ENCODE assay signal across 36 cellular contexts in genomic region chr20:18359854-18360253, GRCh38.
"Had no signal": no experiment of that assay in that cellular context is flagged by ENCODE, and none has a peak within 500 bp of the region (broad histone marks: within the 10 kb centered on the region; RNA-seq: fewer than 3 reads in every experiment).

No MANE protein-coding gene starts in this region.

- H3K27ac ChIP-seq: adrenal gland, breast epithelium, cardiac muscle cell, colonic mucosa, gastroesophageal sphincter, heart right ventricle, WERI-Rb-1 had no signal

- H3K4me1 Mint-ChIP-seq: activated B cell treated with CpG ODN at 0.5 μM for 24 hours; activated CD8-positive, alpha-beta memory T cell treated with anti-CD3 and anti-CD28 coated beads, Interleukin-2, amount 10 ng/mL, durations not matched to agents 7 days and 5 days; activated naive CD4-positive, alpha-beta T cell treated with anti-CD3 and anti-CD28 coated beads, Interleukin-2, amount 50 U/mL, for 24 hours; activated naive CD8-positive, alpha-beta T cell treated with anti-CD3 and anti-CD28 coated beads for 36 hours; activated naive CD8-positive, alpha-beta T cell treated with anti-CD3 and anti-CD28 coated beads, Interleukin-2, amount 50 U/mL, for 24 hours; brain; T-helper 17 cell had no signal

- H3K27me3 ChIP-seq: adrenal gland, breast epithelium, cardiac muscle cell, colonic mucosa, esophagus squamous epithelium, gastroesophageal sphincter had no signal

- H3K4me3 ChIP-seq: adrenal gland, breast epithelium, cardiac muscle cell, colonic mucosa, esophagus squamous epithelium, gastroesophageal sphincter, heart right ventricle had no signal

- DNase-seq: activated B cell treated with CpG ODN at 0.5 μM for 24 hours; activated CD4-positive, alpha-beta T cell treated with anti-CD3 and anti-CD28 coated beads for 48 hours; activated CD4-positive, alpha-beta T cell treated with anti-CD3 and anti-CD28 coated beads, Interleukin-2, amount 50 U/mL, for 1 hour; activated CD4-positive, alpha-beta T cell treated with anti-CD3 and anti-CD28 coated beads, Interleukin-2, amount 50 U/mL, for 48 hours; activated CD8-positive, alpha-beta memory T cell treated with anti-CD3 and anti-CD28 coated beads, Interleukin-2, amount 10 ng/mL, durations not matched to agents 7 days and 5 days; activated CD8-positive, alpha-beta memory T cell treated with anti-CD3 and anti-CD28 coated beads, Interleukin-2, amount 50 U/mL, for 4 hours; activated CD8-positive, alpha-beta T cell treated with anti-CD3 and anti-CD28 coated beads for 36 hours; activated effector memory CD4-positive, alpha-beta T cell treated with anti-CD3 and anti-CD28 coated beads, Interleukin-2, amount 50 U/mL, for 16 hours; activated naive CD4-positive, alpha-beta T cell treated with anti-CD3 and anti-CD28 coated beads for 36 hours; activated naive CD8-positive, alpha-beta T cell treated with anti-CD3 and anti-CD28 coated beads for 36 hours; activated naive CD8-positive, alpha-beta T cell treated with anti-CD3 and anti-CD28 coated beads, Interleukin-2, amount 50 U/mL, for 24 hours; activated T-cell treated with anti-CD3 and anti-CD28 coated beads, Interleukin-2, amount 50 U/mL, for 1 hour; activated T-cell treated with anti-CD3 and anti-CD28 coated beads, Interleukin-2, amount 50 U/mL, for 48 hours; adrenal gland; amygdala; aorta; central memory CD4-positive, alpha-beta T cell; cerebellar nuclear complex; colonic mucosa; effector memory CD4-positive, alpha-beta T cell; erythroblast; esophagus squamous epithelium; foreskin melanocyte; heart right ventricle; T-helper 1 cell; T-helper 17 cell; T1000; WERI-Rb-1 had no signal

- H3K9me3 ChIP-seq: adrenal gland, breast epithelium, colonic mucosa, esophagus squamous epithelium had no signal

- H3K4me3 Mint-ChIP-seq: activated B cell treated with CpG ODN at 0.5 μM for 24 hours; activated CD8-positive, alpha-beta memory T cell treated with anti-CD3 and anti-CD28 coated beads, Interleukin-2, amount 10 ng/mL, durations not matched to agents 7 days and 5 days; activated CD8-positive, alpha-beta T cell treated with anti-CD3 and anti-CD28 coated beads for 36 hours; activated naive CD4-positive, alpha-beta T cell treated with anti-CD3 and anti-CD28 coated beads for 36 hours; activated naive CD4-positive, alpha-beta T cell treated with anti-CD3 and anti-CD28 coated beads, Interleukin-2, amount 50 U/mL, for 24 hours; activated naive CD8-positive, alpha-beta T cell treated with anti-CD3 and anti-CD28 coated beads for 36 hours; activated naive CD8-positive, alpha-beta T cell treated with anti-CD3 and anti-CD28 coated beads, Interleukin-2, amount 50 U/mL, for 24 hours; activated T-helper 1 cell treated with anti-CD3 and anti-CD28 coated beads, Interleukin-12 subunit alpha, Interleukin-12 subunit beta, Interleukin-2, Interleukin-4 antibody, amounts not matched to agents 30 ng/mL and 10 ng/mL and 1 ng/mL, durations not matched to agents 14 hours and 24 hours and 36 hours; brain; T-helper 17 cell; T-helper 2 cell treated with Interferon-gamma antibody and Interleukin-4, amounts not matched to agents 5 μg/mL and 100 μg/mL, for 36 hours had no signal

- H3K36me3 Mint-ChIP-seq: activated CD8-positive, alpha-beta memory T cell treated with anti-CD3 and anti-CD28 coated beads, Interleukin-2, amount 10 ng/mL, durations not matched to agents 7 days and 5 days; activated naive CD4-positive, alpha-beta T cell treated with anti-CD3 and anti-CD28 coated beads, Interleukin-2, amount 50 U/mL, for 24 hours; activated naive CD8-positive, alpha-beta T cell treated with anti-CD3 and anti-CD28 coated beads for 36 hours; brain had no signal

- H3K36me3 ChIP-seq: adrenal gland, breast epithelium, cardiac muscle cell, colonic mucosa, esophagus squamous epithelium, gastroesophageal sphincter, heart right ventricle, WERI-Rb-1 had no signal

- H3K4me1 ChIP-seq: adrenal gland, breast epithelium, colonic mucosa, gastroesophageal sphincter, heart right ventricle had no signal

- H3K9me3 Mint-ChIP-seq: activated T-helper 1 cell treated with anti-CD3 and anti-CD28 coated beads, Interleukin-12 subunit alpha, Interleukin-12 subunit beta, Interleukin-2, Interleukin-4 antibody, amounts not matched to agents 30 ng/mL and 10 ng/mL and 1 ng/mL, durations not matched to agents 14 hours and 24 hours and 36 hours; activated T-helper 2 cell treated with anti-CD3 and anti-CD28 coated beads, Interferon-gamma antibody, Interleukin-2, Interleukin-4, amounts not matched to agents 10 μg/mL and 5 μg/mL and 100 μg/mL, durations not matched to agents 14 hours and 24 hours and 36 hours; T-helper 2 cell treated with Interferon-gamma antibody and Interleukin-4, amounts not matched to agents 5 μg/mL and 100 μg/mL, for 36 hours had no signal

- H3K27ac Mint-ChIP-seq: activated B cell treated with CpG ODN at 0.5 μM for 24 hours; activated CD8-positive, alpha-beta memory T cell treated with anti-CD3 and anti-CD28 coated beads, Interleukin-2, amount 10 ng/mL, durations not matched to agents 7 days and 5 days; activated CD8-positive, alpha-beta T cell treated with anti-CD3 and anti-CD28 coated beads for 36 hours; activated naive CD4-positive, alpha-beta T cell treated with anti-CD3 and anti-CD28 coated beads for 36 hours; activated naive CD8-positive, alpha-beta T cell treated with anti-CD3 and anti-CD28 coated beads for 36 hours; activated naive CD8-positive, alpha-beta T cell treated with anti-CD3 and anti-CD28 coated beads, Interleukin-2, amount 50 U/mL, for 24 hours; activated T-helper 1 cell treated with anti-CD3 and anti-CD28 coated beads, Interleukin-12 subunit alpha, Interleukin-12 subunit beta, Interleukin-2, Interleukin-4 antibody, amounts not matched to agents 30 ng/mL and 10 ng/mL and 1 ng/mL, durations not matched to agents 14 hours and 24 hours and 36 hours; activated T-helper 2 cell treated with anti-CD3 and anti-CD28 coated beads, Interferon-gamma antibody, Interleukin-2, Interleukin-4, amounts not matched to agents 10 μg/mL and 5 μg/mL and 100 μg/mL, durations not matched to agents 14 hours and 24 hours and 36 hours; brain; T-helper 17 cell; T-helper 2 cell treated with Interferon-gamma antibody and Interleukin-4, amounts not matched to agents 5 μg/mL and 100 μg/mL, for 36 hours had no signal
